Comparison of ENCODE assay signal across 8 cellular contexts in the genomic region with DNA sequence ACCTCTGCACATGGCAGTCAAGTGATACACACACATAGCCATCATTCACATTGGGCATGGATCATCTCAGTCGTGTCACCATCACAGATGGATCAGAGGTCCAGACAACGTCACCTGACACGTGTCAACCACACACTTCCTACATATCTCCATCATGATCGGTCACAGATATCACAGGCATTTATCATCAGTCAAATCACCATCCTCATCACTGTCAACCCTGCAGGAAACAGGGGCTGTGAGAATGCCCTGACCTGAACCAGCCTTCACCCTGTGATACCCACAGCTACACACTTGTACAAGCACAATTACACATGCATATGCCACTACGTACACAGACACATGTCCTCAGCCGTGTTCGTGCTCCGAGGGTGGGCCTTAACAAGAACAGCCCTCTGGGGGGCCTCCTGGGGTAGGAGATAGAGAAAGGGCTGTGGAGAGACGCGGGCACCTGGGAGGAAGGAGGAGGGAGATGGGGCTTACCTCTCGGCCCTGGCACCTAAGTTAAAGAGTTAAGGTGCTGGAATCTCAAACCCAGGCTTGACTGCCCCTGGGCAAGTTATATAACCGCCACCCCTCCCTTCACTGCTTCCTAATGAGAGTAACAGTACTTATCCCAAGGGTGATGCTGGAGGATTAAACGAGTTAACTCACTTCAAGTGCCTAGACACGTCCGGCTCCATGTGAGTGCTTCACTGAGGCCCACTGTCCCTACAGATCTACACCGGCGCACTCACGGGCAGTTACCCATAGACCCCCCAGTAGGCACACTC. TPM values are rescaled to one million over a fixed set of nuclear protein-coding genes. Genes with fewer than 3 reads are reported as not detected.
DNase-seq lines count a peak whose midpoint lies in the region; ATAC-seq, FAIRE-seq and TF ChIP-seq lines count a peak whose summit lies in the region.

No MANE protein-coding gene starts in this region.

- no peak for FAIRE-seq in bronchial epithelial cell (lab: Jason Lieb, UNC)

- no peaks in the 10 kb centered on the region for H4K20me1 ChIP-seq in OCI-LY1 (ENCODE audit: insufficient read depth, low read length)

- H3K4me1 ChIP-seq in OCI-LY1 (ENCODE audit: insufficient read depth, low read length, severe bottlenecking) = peaks cover 33% of the 10 kb centered on the region
- H3K4me1 ChIP-seq in lung (ENCODE audit: control insufficient read depth in 2 of 2, insufficient read depth in 2 of 2, low read length in 2 of 2) = peaks cover 19 to 27% of the 10 kb centered on the region in 2 donors
- peaks cover 3 to 21% of the 10 kb centered on the region in 2 donors for H3K4me1 ChIP-seq in uterus

- peak; percentile 30; the same call in 1 of the 2 replicates for TF ChIP-seq CTCF in OCI-LY1 (IDR thresholded peaks at IDR 0.05; ENCODE audit: low read length)
- TF ChIP-seq CTCF in bronchial epithelial cell (IDR thresholded peaks at IDR 0.05; ENCODE audit: insufficient read depth, low read length, severe bottlenecking) = no peak
- no peak for TF ChIP-seq CTCF in lung (IDR thresholded peaks at IDR 0.05; ENCODE audit: control extremely low read depth, extremely low read depth)
- TF ChIP-seq CTCF in uterus (IDR thresholded peaks at IDR 0.05) = no peak

- ATAC-seq in GM18909 (IDR thresholded peaks at IDR 0.05; ENCODE audit: poor library complexity, unreplicated experiment) (peak; percentile 3), lung (ENCODE audit: insufficient read depth, low FRiP score) (no peak), HG03439 (IDR thresholded peaks at IDR 0.05; ENCODE audit: unreplicated experiment) (no peak), HG03457 (IDR thresholded peaks at IDR 0.05; ENCODE audit: unreplicated experiment) (no peak)

- H3K36me3 ChIP-seq in OCI-LY1 (ENCODE audit: insufficient read depth, low read length) = no peaks in the 10 kb centered on the region
- H3K36me3 ChIP-seq in bronchial epithelial cell (ENCODE audit: control insufficient read depth, insufficient read depth, low read length) = peaks cover 10% of the 10 kb centered on the region
- H3K36me3 ChIP-seq in lung (ENCODE audit: control insufficient read depth in 2 of 2, insufficient read depth in 2 of 2, low read length in 2 of 2) = peaks cover 0 to 2% of the 10 kb centered on the region in 2 donors
- no peaks in the 10 kb centered on the region for H3K36me3 ChIP-seq in uterus

- H3F3A ChIP-seq in OCI-LY1 (ENCODE audit: insufficient read depth, low read length) = no peaks in the 10 kb centered on the region

- H3K4me3 ChIP-seq in OCI-LY1 (ENCODE audit: low read depth, low read length, poor library complexity, severe bottlenecking) (peak overlapping the region; percentile 72), bronchial epithelial cell (ENCODE audit: low read depth, low read length) (peak overlapping the region; percentile 87), lung (peak overlapping the region; percentile 88), uterus (peak overlapping the region; percentile 73 to 92)

- intact Hi-C loops in uterus (cut with DNase I; ENCODE audit: low total_unique reads) = no loop called here

- DNase-seq in bronchial epithelial cell (ENCODE audit: low read depth) = peak; percentile 45
- no peak for DNase-seq in lung (ENCODE audit: low spot score)
- no peak for DNase-seq in uterus
- DNase-seq in occipital lobe (lab: John Stamatoyannopoulos, UW) = no peak

- no peaks in the 10 kb centered on the region for H3K79me2 ChIP-seq in OCI-LY1 (ENCODE audit: insufficient read depth, low read length)

- H3K9ac ChIP-seq in OCI-LY1 (ENCODE audit: low read length) = peak overlapping the region; percentile 61

- H3K27ac ChIP-seq in OCI-LY1 (ENCODE audit: low read depth, low read length, poor library complexity, severe bottlenecking) (no peak overlapping the region), lung (ENCODE audit: low read depth in 1 of 2, low read length in 1 of 2) (peak overlapping the region; percentile 94 to 95), uterus (peak overlapping the region; percentile 94 to 96)

- peak overlapping the region; percentile 81 for H3K4me2 ChIP-seq in OCI-LY1 (ENCODE audit: low read length)

- H2AFZ ChIP-seq in OCI-LY1 (ENCODE audit: low read length) = no peak overlapping the region

- 10 to 22% methylated on average over 18 of the region's 18 CpGs for WGBS in lung, 2 donors

- TF ChIP-seq POLR2A in uterus (IDR thresholded peaks at IDR 0.05) = no peak

- H3K27me3 ChIP-seq in OCI-LY1 (ENCODE audit: insufficient read depth, low read length) (no peaks in the 10 kb centered on the region), bronchial epithelial cell (ENCODE audit: control insufficient read depth, insufficient read depth, low read length) (no peaks in the 10 kb centered on the region), lung (ENCODE audit: control insufficient read depth, insufficient read depth) (no peaks in the 10 kb centered on the region), uterus (no peaks in the 10 kb centered on the region)

- H3K9me2 ChIP-seq in OCI-LY1 (ENCODE audit: low read depth, low read length) = no peaks in the 10 kb centered on the region

- H3K9me3 ChIP-seq in OCI-LY1 (ENCODE audit: low read length) (no peaks in the 10 kb centered on the region), lung (ENCODE audit: control insufficient read depth in 2 of 2, insufficient read depth in 1 of 2, low read length in 1 of 2) (no peaks in the 10 kb centered on the region), uterus (no peaks in the 10 kb centered on the region)

RNA-seq across cellular contexts. Expression of gene SLC12A4, which starts 1.1 kb away (rescaled TPM):
- total RNA-seq in bronchial epithelial cell = 20.5 and 35.2 TPM in 2 replicates
- 100 to 1,000 TPM in 1 of 2 donors, 10 to 100 TPM in 1; 91.9 to 103 TPM for total RNA-seq in lung
- 10 to 100 TPM; 32.9 to 39.8 TPM for polyA plus RNA-seq in lung
- total RNA-seq in uterus = 100 to 1,000 TPM in 1 of 4 donors, 10 to 100 TPM in 3; 25.6 to 137 (median 62.3) TPM
- 8.0 TPM for total RNA-seq in occipital lobe

RNA-seq across cellular contexts. Expression of gene DPEP3, which starts 12.9 kb away (rescaled TPM):
- total RNA-seq in bronchial epithelial cell (not detected in 2 replicates), lung (under 1 TPM; 0.40 to 0.51 TPM), uterus (under 1 TPM in 1 of 4 donors, not detected in 3; 0.14 TPM), occipital lobe (not detected)
- polyA plus RNA-seq in lung = under 1 TPM in 1 of 2 donors, not detected in 1; 0.16 TPM

RNA-seq across cellular contexts. Expression of gene LCAT, which starts 23.4 kb away (rescaled TPM):
- total RNA-seq in bronchial epithelial cell = 1.6 and 1.7 TPM in 2 replicates
- 10 to 100 TPM in 1 of 2 donors, 1 to 10 TPM in 1; 8.4 to 43.9 TPM for total RNA-seq in lung
- 10 to 100 TPM; 11.8 to 32.1 TPM for polyA plus RNA-seq in lung
- total RNA-seq in uterus = 10 to 100 TPM; 11.0 to 75.2 (median 12.4) TPM
- 0.47 TPM for total RNA-seq in occipital lobe

RNA-seq across cellular contexts. Expression of gene PSMB10, which starts 30.7 kb away (rescaled TPM):
- total RNA-seq in bronchial epithelial cell (16.3 and 23.7 TPM in 2 replicates), lung (10 to 100 TPM; 36.6 to 94.9 TPM), uterus (10 to 100 TPM in 3 of 4 donors, 1 to 10 TPM in 1; 9.5 to 30.7 (median 15.3) TPM), occipital lobe (13.3 TPM)
- polyA plus RNA-seq in lung = 100 to 1,000 TPM; 129 to 186 TPM

RNA-seq across cellular contexts. Expression of gene DPEP2, which starts 31.9 kb away (rescaled TPM):
- not detected in 2 replicates for total RNA-seq in bronchial epithelial cell
- 10 to 100 TPM in 1 of 2 donors, 1 to 10 TPM in 1; 9.2 to 12.2 TPM for total RNA-seq in lung
- polyA plus RNA-seq in lung = 10 to 100 TPM; 11.8 to 20.4 TPM
- total RNA-seq in uterus = 1 to 10 TPM in 1 of 4 donors, under 1 TPM in 2, not detected in 1; 0.77 to 2.3 (median 0.83) TPM
- total RNA-seq in occipital lobe = not detected
